In the genomic region with DNA sequence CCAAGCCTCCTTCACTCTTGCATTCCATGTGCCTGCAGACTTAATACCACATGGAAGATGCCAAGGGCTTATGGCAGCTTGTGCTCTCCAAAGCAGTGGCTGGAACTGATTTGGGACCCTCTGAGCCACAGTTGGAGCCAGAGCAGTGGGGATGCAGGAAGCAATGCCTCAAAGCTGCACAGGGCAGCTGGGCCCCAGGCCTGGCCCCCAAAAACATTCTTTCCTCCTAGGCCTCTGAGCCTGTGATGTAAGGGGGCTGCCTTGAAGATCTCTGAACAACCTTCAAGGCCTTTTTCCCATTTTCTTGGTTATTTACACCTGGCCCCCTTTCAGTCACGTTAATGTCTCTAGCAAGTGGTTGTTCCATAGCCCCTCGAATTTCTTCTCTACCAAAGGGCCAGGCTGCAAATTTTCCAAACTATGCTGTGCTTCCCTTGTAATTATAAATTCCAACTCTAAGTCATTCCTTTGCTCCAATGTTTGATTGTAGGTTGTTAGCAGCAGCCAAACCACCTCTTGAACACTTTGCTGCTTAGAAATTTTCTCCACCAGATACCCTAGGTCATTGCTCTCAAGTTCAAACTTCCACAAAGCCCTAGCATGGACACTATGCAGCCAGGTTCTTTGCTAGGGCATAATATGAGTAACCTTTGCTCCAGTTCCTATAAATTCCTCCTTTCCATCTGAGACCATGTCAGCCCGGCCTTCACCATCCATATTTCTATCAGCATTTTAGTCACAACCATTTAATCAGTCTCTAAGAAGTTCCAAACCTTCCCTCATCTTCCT, we compare ENCODE assay signal across 29 cellular contexts.
"Had no signal": no experiment of that assay in that cellular context is flagged by ENCODE, and none has a peak within 500 bp of the region (broad histone marks: within the 10 kb centered on the region; RNA-seq: fewer than 3 reads in every experiment).

No MANE protein-coding gene starts in this region.

- H3K4me1 ChIP-seq: gastrocnemius medialis had no signal

- H3K4me3 ChIP-seq: coronary artery, dorsolateral prefrontal cortex, esophagus squamous epithelium, gastrocnemius medialis, heart right ventricle, left ventricle myocardium inferior, lower lobe of right lung, mucosa of descending colon had no signal

- DNase-seq: dermis blood vessel endothelial cell; dorsolateral prefrontal cortex; effector CD4-positive, alpha-beta T cell; effector memory CD4-positive, alpha-beta T cell; endodermal cell; erythroblast; esophagus squamous epithelium; foreskin fibroblast; foreskin melanocyte; gastrocnemius medialis; glutamatergic neuron; head of caudate nucleus; heart right ventricle; hippocampal formation; left cardiac atrium; left ventricle myocardium inferior; lower lobe of right lung; mesenchymal stem cell; mucosa of descending colon; naive B cell; naive thymus-derived CD8-positive, alpha-beta T cell had no signal

- H3K27ac ChIP-seq: coronary artery, dorsolateral prefrontal cortex, epithelial cell of prostate, esophagus squamous epithelium, gastrocnemius medialis, heart right ventricle, left ventricle myocardium inferior, lower lobe of right lung had no signal

- FAIRE-seq: colon, endometrium, islet of Langerhans, keratinocyte had no signal

- H3K27me3 ChIP-seq: dorsolateral prefrontal cortex, esophagus squamous epithelium, gastrocnemius medialis, heart right ventricle had no signal

- H3K27ac Mint-ChIP-seq: endodermal cell; mesothelial cell of epicardium; naive B cell; naive thymus-derived CD8-positive, alpha-beta T cell had no signal

- H3K36me3 Mint-ChIP-seq: naive B cell; naive thymus-derived CD8-positive, alpha-beta T cell had no signal

- H3K4me1 Mint-ChIP-seq: endodermal cell; naive B cell; naive thymus-derived CD8-positive, alpha-beta T cell had no signal

- H3K4me3 Mint-ChIP-seq: endodermal cell; mesothelial cell of epicardium; naive B cell; naive thymus-derived CD8-positive, alpha-beta T cell had no signal

- H3K36me3 ChIP-seq: esophagus squamous epithelium, gastrocnemius medialis, heart right ventricle, left ventricle myocardium inferior, lower lobe of right lung had no signal

- ATAC-seq: esophagus mucosa; gastrocnemius medialis; heart right ventricle; left cardiac atrium; lower lobe of right lung; mucosa of descending colon; naive thymus-derived CD8-positive, alpha-beta T cell had no signal

- H3K9me3 ChIP-seq: esophagus squamous epithelium, gastrocnemius medialis, lower lobe of right lung, mucosa of descending colon had no signal
